ENCODE assay signal across 1 cellular context in genomic region chr1:9069324-9070100, GRCh38.
TF ChIP-seq lines count a peak whose summit lies in the region.

A gene with protein sequence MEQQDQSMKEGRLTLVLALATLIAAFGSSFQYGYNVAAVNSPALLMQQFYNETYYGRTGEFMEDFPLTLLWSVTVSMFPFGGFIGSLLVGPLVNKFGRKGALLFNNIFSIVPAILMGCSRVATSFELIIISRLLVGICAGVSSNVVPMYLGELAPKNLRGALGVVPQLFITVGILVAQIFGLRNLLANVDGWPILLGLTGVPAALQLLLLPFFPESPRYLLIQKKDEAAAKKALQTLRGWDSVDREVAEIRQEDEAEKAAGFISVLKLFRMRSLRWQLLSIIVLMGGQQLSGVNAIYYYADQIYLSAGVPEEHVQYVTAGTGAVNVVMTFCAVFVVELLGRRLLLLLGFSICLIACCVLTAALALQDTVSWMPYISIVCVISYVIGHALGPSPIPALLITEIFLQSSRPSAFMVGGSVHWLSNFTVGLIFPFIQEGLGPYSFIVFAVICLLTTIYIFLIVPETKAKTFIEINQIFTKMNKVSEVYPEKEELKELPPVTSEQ (minus strand): TSS chr1:9069635. CDS start chr1:9069536, 99 bp downstream.

TF ChIP-seq in GM12878, 131 proteins besides CTCF, POLR2A, EP300 and RAD21 (continued from another document and continues in another):
- TF ChIP-seq MEF2B (IDR thresholded peaks at IDR 0.05; ENCODE audit: partially characterized antibody, poor library complexity, severe bottlenecking) (peak; percentile 99), GATAD2B (conservative IDR thresholded peaks at IDR 0.05; ENCODE audit: low read depth) (peak; percentile 78), FOXM1 (IDR thresholded peaks at IDR 0.05; ENCODE audit: low read depth, low read length) (peak; percentile 89), RELA (IDR thresholded peaks at IDR 0.05; ENCODE audit: borderline replicate concordance, partially characterized antibody) (no peak), BCL11A (IDR thresholded peaks at IDR 0.05; ENCODE audit: low read depth, low read length) (peak; percentile 94), BACH1 (IDR thresholded peaks at IDR 0.05; ENCODE audit: borderline replicate concordance) (peak; percentile 26; the same call in 1 of the 2 replicates), POLR2AphosphoS5 (IDR thresholded peaks at IDR 0.05; ENCODE audit: low read length) (peak; percentile 91), POU2F2 (IDR thresholded peaks at IDR 0.05; ENCODE audit: borderline replicate concordance, low read depth, low read length) (peak; percentile 77; the same call in 2 of the 3 replicates), ELK1 (IDR thresholded peaks at IDR 0.05; ENCODE audit: low read depth, low read length) (no peak), KDM1A (IDR thresholded peaks at IDR 0.05; ENCODE audit: borderline replicate concordance) (no peak), NR2F1 (conservative IDR thresholded peaks at IDR 0.05) (peak; percentile 76), ZZZ3 (IDR thresholded peaks at IDR 0.05; ENCODE audit: control insufficient read depth, insufficient read length, low read depth) (no peak), SP1 (IDR thresholded peaks at IDR 0.05; ENCODE audit: low read depth, low read length) (peak; percentile 58), JUNB (IDR thresholded peaks at IDR 0.05) (peak; percentile 80), BHLHE40 (IDR thresholded peaks at IDR 0.05; ENCODE audit: borderline replicate concordance in 1 of 2, low read depth in 2 of 2, low read length in 1 of 2) (peak; percentile 42 to 81; a peak in 2 of 4 replicates), ZNF207 (IDR thresholded peaks at IDR 0.05; ENCODE audit: borderline replicate concordance) (peak; percentile 34; the same call in 1 of the 2 replicates), ZNF24 (IDR thresholded peaks at IDR 0.05) (0 out of 2 replicates have a peak, but pooled peaks have one; percentile 33), SUPT20H (IDR thresholded peaks at IDR 0.05; ENCODE audit: borderline replicate concordance, control insufficient read depth, low read depth, low read length) (no peak), REST (IDR thresholded peaks at IDR 0.05; ENCODE audit: low read depth, low read length) (no peak), POLR2AphosphoS2 (IDR thresholded peaks at IDR 0.05; ENCODE audit: low read depth, low read length) (0 out of 2 replicates have a peak, but pooled peaks have one; percentile 33), SREBF2 (IDR thresholded peaks at IDR 0.05; ENCODE audit: low read length) (no peak), ZNF592 (IDR thresholded peaks at IDR 0.05) (no peak), SIN3A (IDR thresholded peaks at IDR 0.05; ENCODE audit: low read depth, low read length) (no peak), ETV6 (conservative IDR thresholded peaks at IDR 0.05 in 1 of 2, IDR thresholded peaks at IDR 0.05 in 1 of 2; ENCODE audit: borderline replicate concordance in 1 of 2, low read depth in 1 of 2) (peak in 1 of 2 experiments; percentile 59; a peak in 1 of 4 replicates), SMAD1 (IDR thresholded peaks at IDR 0.05; ENCODE audit: low read depth, partially characterized antibody) (peak; percentile 37), YBX1 (IDR thresholded peaks at IDR 0.05) (no peak), SMARCA5 (IDR thresholded peaks at IDR 0.05) (peak; percentile 4; the same call in 1 of the 2 replicates), CREB1 (IDR thresholded peaks at IDR 0.05; ENCODE audit: low read depth) (peak; percentile 69), CEBPB (IDR thresholded peaks at IDR 0.05; ENCODE audit: borderline replicate concordance in 1 of 2, low read depth in 2 of 2, low read length in 2 of 2) (peak in 1 of 2 experiments; percentile 86; a peak in 1 of 4 replicates), CHD2 (IDR thresholded peaks at IDR 0.05; ENCODE audit: borderline replicate concordance, low read depth, low read length) (no peak), ZBED1 (IDR thresholded peaks at IDR 0.05; ENCODE audit: borderline replicate concordance) (peak; percentile 95), WRNIP1 (IDR thresholded peaks at IDR 0.05; ENCODE audit: borderline replicate concordance, low read depth, low read length) (no peak; the same call in 1 of the 2 replicates), KLF5 (IDR thresholded peaks at IDR 0.05; ENCODE audit: partially characterized antibody) (no peak), TAF1 (IDR thresholded peaks at IDR 0.05; ENCODE audit: borderline replicate concordance, low read depth, low read length) (peak; percentile 64; the same call in 1 of the 2 replicates), NKRF (conservative IDR thresholded peaks at IDR 0.05) (peak; percentile 35; the same call in 1 of the 2 replicates), TCF7 (IDR thresholded peaks at IDR 0.05; ENCODE audit: borderline replicate concordance) (no peak), TBL1XR1 (IDR thresholded peaks at IDR 0.05; ENCODE audit: low read depth, low read length) (peak; percentile 89), EZH2 (IDR thresholded peaks at IDR 0.05; ENCODE audit: borderline replicate concordance, control insufficient read depth, low read depth, low read length) (no peak), FOS (IDR thresholded peaks at IDR 0.05; ENCODE audit: borderline replicate concordance, extremely low read depth, insufficient read length) (no peak), NRF1 (conservative IDR thresholded peaks at IDR 0.05; ENCODE audit: low read depth, low read length) (no peak), IKZF1 (conservative IDR thresholded peaks at IDR 0.05) (peak; percentile 98), STAT1 (conservative IDR thresholded peaks at IDR 0.05) (0 out of 2 replicates have a peak, but pooled peaks have one; percentile 35), IRF4 (IDR thresholded peaks at IDR 0.05; ENCODE audit: low read depth, low read length) (peak; percentile 92), RUNX3 (IDR thresholded peaks at IDR 0.05; ENCODE audit: low read length) (peak; percentile 94)
- TF ChIP-seq, protein P1, sequence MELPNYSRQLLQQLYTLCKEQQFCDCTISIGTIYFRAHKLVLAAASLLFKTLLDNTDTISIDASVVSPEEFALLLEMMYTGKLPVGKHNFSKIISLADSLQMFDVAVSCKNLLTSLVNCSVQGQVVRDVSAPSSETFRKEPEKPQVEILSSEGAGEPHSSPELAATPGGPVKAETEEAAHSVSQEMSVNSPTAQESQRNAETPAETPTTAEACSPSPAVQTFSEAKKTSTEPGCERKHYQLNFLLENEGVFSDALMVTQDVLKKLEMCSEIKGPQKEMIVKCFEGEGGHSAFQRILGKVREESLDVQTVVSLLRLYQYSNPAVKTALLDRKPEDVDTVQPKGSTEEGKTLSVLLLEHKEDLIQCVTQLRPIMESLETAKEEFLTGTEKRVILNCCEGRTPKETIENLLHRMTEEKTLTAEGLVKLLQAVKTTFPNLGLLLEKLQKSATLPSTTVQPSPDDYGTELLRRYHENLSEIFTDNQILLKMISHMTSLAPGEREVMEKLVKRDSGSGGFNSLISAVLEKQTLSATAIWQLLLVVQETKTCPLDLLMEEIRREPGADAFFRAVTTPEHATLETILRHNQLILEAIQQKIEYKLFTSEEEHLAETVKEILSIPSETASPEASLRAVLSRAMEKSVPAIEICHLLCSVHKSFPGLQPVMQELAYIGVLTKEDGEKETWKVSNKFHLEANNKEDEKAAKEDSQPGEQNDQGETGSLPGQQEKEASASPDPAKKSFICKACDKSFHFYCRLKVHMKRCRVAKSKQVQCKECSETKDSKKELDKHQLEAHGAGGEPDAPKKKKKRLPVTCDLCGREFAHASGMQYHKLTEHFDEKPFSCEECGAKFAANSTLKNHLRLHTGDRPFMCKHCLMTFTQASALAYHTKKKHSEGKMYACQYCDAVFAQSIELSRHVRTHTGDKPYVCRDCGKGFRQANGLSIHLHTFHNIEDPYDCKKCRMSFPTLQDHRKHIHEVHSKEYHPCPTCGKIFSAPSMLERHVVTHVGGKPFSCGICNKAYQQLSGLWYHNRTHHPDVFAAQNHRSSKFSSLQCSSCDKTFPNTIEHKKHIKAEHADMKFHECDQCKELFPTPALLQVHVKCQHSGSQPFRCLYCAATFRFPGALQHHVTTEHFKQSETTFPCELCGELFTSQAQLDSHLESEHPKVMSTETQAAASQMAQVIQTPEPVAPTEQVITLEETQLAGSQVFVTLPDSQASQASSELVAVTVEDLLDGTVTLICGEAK (IDR thresholded peaks at IDR 0.05; ENCODE audit: borderline replicate concordance), result no peak
- TF ChIP-seq, protein P2, sequence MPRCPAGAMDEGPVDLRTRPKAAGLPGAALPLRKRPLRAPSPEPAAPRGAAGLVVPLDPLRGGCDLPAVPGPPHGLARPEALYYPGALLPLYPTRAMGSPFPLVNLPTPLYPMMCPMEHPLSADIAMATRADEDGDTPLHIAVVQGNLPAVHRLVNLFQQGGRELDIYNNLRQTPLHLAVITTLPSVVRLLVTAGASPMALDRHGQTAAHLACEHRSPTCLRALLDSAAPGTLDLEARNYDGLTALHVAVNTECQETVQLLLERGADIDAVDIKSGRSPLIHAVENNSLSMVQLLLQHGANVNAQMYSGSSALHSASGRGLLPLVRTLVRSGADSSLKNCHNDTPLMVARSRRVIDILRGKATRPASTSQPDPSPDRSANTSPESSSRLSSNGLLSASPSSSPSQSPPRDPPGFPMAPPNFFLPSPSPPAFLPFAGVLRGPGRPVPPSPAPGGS (IDR thresholded peaks at IDR 0.05; ENCODE audit: borderline replicate concordance, insufficient read depth, low read depth, low read length, poor library complexity, severe bottlenecking), result peak; percentile 88
